ENCODE assay signal across 31 cellular contexts in the genomic region with DNA sequence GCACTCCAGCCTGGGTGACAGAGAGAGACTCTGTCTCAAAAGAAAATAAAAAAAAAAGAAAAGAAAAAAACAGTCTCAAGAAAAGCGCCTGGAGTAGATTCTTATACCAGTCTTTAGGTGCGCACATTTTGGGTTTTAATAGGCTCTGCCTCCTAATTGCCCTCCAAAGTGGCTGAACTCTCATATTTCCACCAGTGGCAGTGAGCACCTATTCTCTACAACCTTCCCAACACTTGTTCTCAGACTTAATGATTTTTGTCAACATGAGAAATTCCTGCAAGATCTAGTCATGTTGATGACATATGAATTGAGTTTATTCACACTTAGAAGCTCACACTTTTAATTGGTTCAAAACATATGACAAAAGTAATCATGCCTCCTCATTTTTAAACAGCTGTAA. TPM values are rescaled to one million over a fixed set of nuclear protein-coding genes. Genes with fewer than 3 reads are reported as not detected.
DNase-seq lines count a peak whose midpoint lies in the region; ATAC-seq and TF ChIP-seq lines count a peak whose summit lies in the region.
"Had no signal": no experiment of that assay in that cellular context is flagged by ENCODE, and none has a peak within 500 bp of the region (broad histone marks: within the 10 kb centered on the region; RNA-seq: fewer than 3 reads in every experiment).

No MANE protein-coding gene starts in this region.

- H3K27ac Mint-ChIP-seq in endodermal cell = no peak overlapping the region
- H3K27ac Mint-ChIP-seq: B cell; CD4-positive, alpha-beta memory T cell; CD4-positive, alpha-beta T cell; CD8-positive, alpha-beta T cell had no signal

- H3K4me1 ChIP-seq in left lung (no peaks in the 10 kb centered on the region), osteoblast (ENCODE audit: insufficient read depth, low read length) (no peaks in the 10 kb centered on the region), endodermal cell (ENCODE audit: control insufficient read depth, insufficient read depth, low read length) (no peaks in the 10 kb centered on the region)
- H3K4me1 ChIP-seq: A549, BE2C, Caco-2 had no signal

- H3K36me3 ChIP-seq in left lung (no peaks in the 10 kb centered on the region), osteoblast (ENCODE audit: insufficient read depth, low read length) (no peaks in the 10 kb centered on the region), endodermal cell (ENCODE audit: control insufficient read depth, insufficient read depth, low read length) (no peaks in the 10 kb centered on the region)
- H3K36me3 ChIP-seq: BE2C; BLaER1; BLaER1 treated with 17β-estradiol and CSF1 and Interleukin-3, amounts not matched to agents 10 nM and 100 nM had no signal

- H3K9ac ChIP-seq in endodermal cell (ENCODE audit: extremely low read depth, low read length, poor library complexity, severe bottlenecking) = no peak overlapping the region
- H3K9ac ChIP-seq: BLaER1; BLaER1 treated with 17β-estradiol and CSF1 and Interleukin-3, amounts not matched to agents 10 nM and 100 nM had no signal

- H3K4me3 ChIP-seq in left lung (no peak overlapping the region), osteoblast (ENCODE audit: insufficient read depth, low read length) (no peak overlapping the region), endodermal cell (ENCODE audit: low read length) (no peak overlapping the region)
- H3K4me3 ChIP-seq: A549; BLaER1; BLaER1 treated with 17β-estradiol and CSF1 and Interleukin-3, amounts not matched to agents 10 nM and 100 nM had no signal

- TF ChIP-seq CTCF in left lung (IDR thresholded peaks at IDR 0.05) = no peak
- no peak for TF ChIP-seq CTCF in osteoblast (IDR thresholded peaks at IDR 0.05; ENCODE audit: extremely low read depth, low read depth, low read length)
- TF ChIP-seq CTCF in endodermal cell (conservative IDR thresholded peaks at IDR 0.05) = no peak

- H3K9me3 Mint-ChIP-seq in endodermal cell = no peaks in the 10 kb centered on the region
- H3K9me3 Mint-ChIP-seq: CD4-positive, alpha-beta memory T cell; CD4-positive, alpha-beta T cell; CD4-positive, CD25-positive, alpha-beta regulatory T cell; CD8-positive, alpha-beta memory T cell; CD8-positive, alpha-beta T cell had no signal

- no peaks in the 10 kb centered on the region for H4K20me1 ChIP-seq in osteoblast (ENCODE audit: insufficient read depth, low read length)
- H4K20me1 ChIP-seq: BLaER1; BLaER1 treated with 17β-estradiol and CSF1 and Interleukin-3, amounts not matched to agents 10 nM and 100 nM had no signal

- no peak for DNase-seq in left lung
- DNase-seq in osteoblast (ENCODE audit: insufficient read length, low spot score, missing footprints) = peak; percentile 58
- no peak for DNase-seq in endodermal cell
- DNase-seq: 8988T; ACHN; AML-193; BE2C; C1 segment of cervical spinal cord; Caco-2; Calu3; CD4-positive, alpha-beta memory T cell; CD4-positive, alpha-beta T cell; CD4-positive, CD25-positive, alpha-beta regulatory T cell; CD8-positive, alpha-beta memory T cell; CD8-positive, alpha-beta T cell; COR-L47; DMS 273 treated with DMSO at 0.1 percent for 48 hours; DMS153; DMS53; DMS79; DMS79 treated with DMSO at 0.1 percent for 48 hours; DND-41; EL had no signal

- H3K27ac ChIP-seq in left lung (no peak overlapping the region), osteoblast (ENCODE audit: low read depth, low read length) (no peak overlapping the region), endodermal cell (ENCODE audit: low read depth, low read length) (no peak overlapping the region)
- H3K27ac ChIP-seq: 22Rv1; A549; BLaER1; BLaER1 treated with 17β-estradiol and CSF1 and Interleukin-3, amounts not matched to agents 10 nM and 100 nM; C4-2B had no signal

- peaks cover 2% of the 10 kb centered on the region for H3K4me1 Mint-ChIP-seq in endodermal cell
- H3K4me1 Mint-ChIP-seq: CD8-positive, alpha-beta memory T cell had no signal

- H3K4me2 ChIP-seq in osteoblast (ENCODE audit: insufficient read depth, low read length) = no peak overlapping the region
- H3K4me2 ChIP-seq: A549; BLaER1; BLaER1 treated with 17β-estradiol and CSF1 and Interleukin-3, amounts not matched to agents 10 nM and 100 nM had no signal

- H3K9me3 ChIP-seq in left lung (no peaks in the 10 kb centered on the region), osteoblast (ENCODE audit: low read depth, low read length) (no peaks in the 10 kb centered on the region), endodermal cell (ENCODE audit: control insufficient read depth, low read length) (no peaks in the 10 kb centered on the region)
- H3K9me3 ChIP-seq: A549; BE2C; BLaER1; BLaER1 treated with 17β-estradiol and CSF1 and Interleukin-3, amounts not matched to agents 10 nM and 100 nM; Caco-2 had no signal

- ATAC-seq in left lung (peak; percentile 65), SK-N-SH treated with all-trans-retinoic acid at 6 μM for 48 hours (no peak)
- ATAC-seq: A549; CD8-positive, alpha-beta T cell had no signal

- no peak overlapping the region for H2AFZ ChIP-seq in osteoblast (ENCODE audit: low read length)

- no peaks in the 10 kb centered on the region for H3K36me3 Mint-ChIP-seq in endodermal cell (ENCODE audit: low read depth)
- H3K36me3 Mint-ChIP-seq: CD14-positive monocyte; CD4-positive, alpha-beta memory T cell; CD4-positive, CD25-positive, alpha-beta regulatory T cell; CD8-positive, alpha-beta memory T cell; CD8-positive, alpha-beta T cell had no signal

- intact Hi-C loops in left lung (cut with DNase I) = no loop called here

- H3K27me3 ChIP-seq in left lung = no peaks in the 10 kb centered on the region
- peaks cover 17% of the 10 kb centered on the region for H3K27me3 ChIP-seq in osteoblast (ENCODE audit: insufficient read depth, low read length)
- H3K27me3 ChIP-seq in endodermal cell (ENCODE audit: control insufficient read depth, insufficient read depth, low read length, poor library complexity, severe bottlenecking) = no peaks in the 10 kb centered on the region
- H3K27me3 ChIP-seq: BE2C; BLaER1; BLaER1 treated with 17β-estradiol and CSF1 and Interleukin-3, amounts not matched to agents 10 nM and 100 nM had no signal

- peaks cover 6% of the 10 kb centered on the region for H3K27me3 Mint-ChIP-seq in endodermal cell (ENCODE audit: insufficient read depth)
- H3K27me3 Mint-ChIP-seq: CD4-positive, alpha-beta memory T cell; CD4-positive, alpha-beta T cell had no signal

- WGBS in endodermal cell (ENCODE audit: insufficient coverage in 1 of 2, insufficient read length in 1 of 2), 2 experiments = 95 to 100% methylated on average over 1 to 2 of the region's 2 CpGs

- H3K79me2 ChIP-seq in osteoblast (ENCODE audit: insufficient read depth, low read length) = no peaks in the 10 kb centered on the region

- H3K4me3 Mint-ChIP-seq in endodermal cell = no peak overlapping the region
- H3K4me3 Mint-ChIP-seq: B cell; CD14-positive monocyte; CD4-positive, alpha-beta memory T cell; CD4-positive, alpha-beta T cell; CD4-positive, CD25-positive, alpha-beta regulatory T cell; CD8-positive, alpha-beta memory T cell; CD8-positive, alpha-beta T cell had no signal

TF ChIP-seq in SK-N-SH treated with all-trans-retinoic acid at 6 μM for 48 hours, 23 proteins besides CTCF, POLR2A, EP300 and RAD21 (continues in another document):
- TF ChIP-seq GLIS3 (CRISPR knock-in tag; IDR thresholded peaks at IDR 0.05) = no peak
- TF ChIP-seq ZNF70 (CRISPR knock-in tag; IDR thresholded peaks at IDR 0.05) = no peak
- TF ChIP-seq RARB (CRISPR knock-in tag; IDR thresholded peaks at IDR 0.05) = no peak
- TF ChIP-seq, protein P1, sequence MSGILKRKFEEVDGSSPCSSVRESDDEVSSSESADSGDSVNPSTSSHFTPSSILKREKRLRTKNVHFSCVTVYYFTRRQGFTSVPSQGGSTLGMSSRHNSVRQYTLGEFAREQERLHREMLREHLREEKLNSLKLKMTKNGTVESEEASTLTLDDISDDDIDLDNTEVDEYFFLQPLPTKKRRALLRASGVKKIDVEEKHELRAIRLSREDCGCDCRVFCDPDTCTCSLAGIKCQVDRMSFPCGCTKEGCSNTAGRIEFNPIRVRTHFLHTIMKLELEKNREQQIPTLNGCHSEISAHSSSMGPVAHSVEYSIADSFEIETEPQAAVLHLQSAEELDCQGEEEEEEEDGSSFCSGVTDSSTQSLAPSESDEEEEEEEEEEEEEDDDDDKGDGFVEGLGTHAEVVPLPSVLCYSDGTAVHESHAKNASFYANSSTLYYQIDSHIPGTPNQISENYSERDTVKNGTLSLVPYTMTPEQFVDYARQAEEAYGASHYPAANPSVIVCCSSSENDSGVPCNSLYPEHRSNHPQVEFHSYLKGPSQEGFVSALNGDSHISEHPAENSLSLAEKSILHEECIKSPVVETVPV (CRISPR knock-in tag; IDR thresholded peaks at IDR 0.05) = no peak
- TF ChIP-seq TCF4 (CRISPR knock-in tag; IDR thresholded peaks at IDR 0.05; ENCODE audit: borderline replicate concordance) = no peak
- no peak for TF ChIP-seq SNAI2 (CRISPR knock-in tag; IDR thresholded peaks at IDR 0.05)
- no peak for TF ChIP-seq ZC3H10 (CRISPR knock-in tag; IDR thresholded peaks at IDR 0.05)
- no peak for TF ChIP-seq ARNTL (CRISPR knock-in tag; IDR thresholded peaks at IDR 0.05; ENCODE audit: borderline replicate concordance, low read depth)
- TF ChIP-seq CREB5 (CRISPR knock-in tag; IDR thresholded peaks at IDR 0.05; ENCODE audit: low read depth) = no peak

RNA-seq across cellular contexts. Expression of gene PLB1, which starts 39.0 kb away (rescaled TPM):
- 1 to 10 TPM; 3.6 to 6.8 TPM for total RNA-seq in left lung
- 0.36 and 0.88 TPM in 2 replicates for total RNA-seq in osteoblast
- under 1 TPM; 0.35 to 0.38 TPM for total RNA-seq in endodermal cell
- 0.43 TPM for polyA plus RNA-seq in endodermal cell (2013, experiment 1 of 2)
- 0.25 TPM for polyA plus RNA-seq in endodermal cell (2013, experiment 2 of 2)
